In genomic region chr15:60095711-60096110, GRCh38 we compare ENCODE assay signal across 1 cellular context.
TF ChIP-seq lines count a peak whose summit lies in the region.

No MANE protein-coding gene starts in this region.

TF ChIP-seq in IMR-90, 13 proteins besides CTCF, POLR2A, EP300 and RAD21:
- TF ChIP-seq ELK1 (IDR thresholded peaks at IDR 0.05; ENCODE audit: borderline replicate concordance, low read depth, low read length) (no peak), MAZ (IDR thresholded peaks at IDR 0.05; ENCODE audit: borderline replicate concordance, low read depth, low read length) (no peak), USF2 (IDR thresholded peaks at IDR 0.05; ENCODE audit: low read depth, low read length) (no peak), SMC3 (IDR thresholded peaks at IDR 0.05; ENCODE audit: low read depth, low read length) (no peak), CHD1 (IDR thresholded peaks at IDR 0.05; ENCODE audit: low read depth, low read length) (no peak), NFE2L2 (IDR thresholded peaks at IDR 0.05; ENCODE audit: low read depth, low read length) (no peak), FOS (IDR thresholded peaks at IDR 0.05; ENCODE audit: low read depth, low read length) (no peak), MXI1 (IDR thresholded peaks at IDR 0.05; ENCODE audit: borderline replicate concordance, low read depth, low read length) (no peak)
